ENCODE assay signal across 15 cellular contexts in genomic region chr5:9198399-9198798, GRCh38.
DNase-seq lines count a peak whose midpoint lies in the region; ATAC-seq and TF ChIP-seq lines count a peak whose summit lies in the region.
"Had no signal": no experiment of that assay in that cellular context is flagged by ENCODE, and none has a peak within 500 bp of the region (broad histone marks: within the 10 kb centered on the region; RNA-seq: fewer than 3 reads in every experiment).

No MANE protein-coding gene starts in this region.

- H4K91ac ChIP-seq in neuronal stem cell (ENCODE audit: low read depth, low read length, poor library complexity): no peak overlapping the region

- WGBS in GM23248 (ENCODE audit: low coverage in 1 of 2, low lambda C conversion rate in 2 of 2, missing lambda C conversion rate in 2 of 2), 2 experiments: 98% methylated on average over 3 of the region's 3 CpGs
- 86% methylated on average over 3 of the region's 3 CpGs for WGBS in esophagus muscularis mucosa
- no CpG with 5 or more reads among the region's 3 CpGs for WGBS in neuronal stem cell (ENCODE audit: extremely low coverage in 2 of 2, insufficient read length in 2 of 2, insufficient replicate concordance in 1 of 2), 2 donors

- H3K9me3 ChIP-seq in GM23248 (ENCODE audit: low read depth) (no peaks in the 10 kb centered on the region), esophagus muscularis mucosa (no peaks in the 10 kb centered on the region), neuronal stem cell (replicated peaks in 1 of 2; ENCODE audit: control insufficient read depth in 2 of 2, insufficient read depth in 1 of 2, low read depth in 1 of 2, low read length in 2 of 2) (peaks cover 0 to 2% of the 10 kb centered on the region in 2 donors)

- no peak overlapping the region for H3K4ac ChIP-seq in neuronal stem cell (ENCODE audit: low read length)

- H2AFZ ChIP-seq in GM23248 (no peak overlapping the region), neuronal stem cell (ENCODE audit: low read length) (no peak overlapping the region)
- H2AFZ ChIP-seq: hepatocyte had no signal

- H2AK5ac ChIP-seq in neuronal stem cell (ENCODE audit: low read depth, low read length): no peak overlapping the region

- DNase-seq in GM23248 (peak; percentile 35), esophagus muscularis mucosa (ENCODE audit: extremely low spot score) (peak; percentile 80), neuronal stem cell (ENCODE audit: low spot score) (no peak)
- no peak for DNase-seq in stimulated activated CD4-positive, alpha-beta T cell treated with anti-CD3 and anti-CD28 coated beads, Interleukin-2, amount 100 ng/mL, for 48 hours
- DNase-seq in stimulated activated CD4-positive, alpha-beta T cell treated with anti-CD3 and anti-CD28 coated beads, Interleukin-15, amount 100 ng/mL, for 24 hours: no peak
- DNase-seq: activated effector memory CD4-positive, alpha-beta T cell treated with Interleukin-2 at 50 U/mL for 16 hours; amygdala; cortex of kidney; DMS 273 treated with DMSO at 0.1 percent for 48 hours; NCI-H1417; SHP77 had no signal

- no peak for TF ChIP-seq POLR2A in esophagus muscularis mucosa (IDR thresholded peaks at IDR 0.05; ENCODE audit: low read depth)

- no peak overlapping the region for H3K23ac ChIP-seq in neuronal stem cell (ENCODE audit: low read depth, low read length, poor library complexity)

- H2BK120ac ChIP-seq in neuronal stem cell (ENCODE audit: low read depth, low read length): no peak overlapping the region

- no peak overlapping the region for H2BK12ac ChIP-seq in neuronal stem cell (ENCODE audit: low read length)

- no peak for ATAC-seq in HG03521 (IDR thresholded peaks at IDR 0.05; ENCODE audit: unreplicated experiment)
- ATAC-seq in HG02885 (IDR thresholded peaks at IDR 0.05; ENCODE audit: poor library complexity, unreplicated experiment): no peak

- no peak overlapping the region for H3K4me3 ChIP-seq in GM23248
- H3K4me3 ChIP-seq in esophagus muscularis mucosa: no peak overlapping the region
- H3K4me3 ChIP-seq in neuronal stem cell (ENCODE audit: low read length in 2 of 2): no peak overlapping the region
- H3K4me3 ChIP-seq: hepatocyte had no signal

- H3K9ac ChIP-seq in GM23248 (no peak overlapping the region), neuronal stem cell (ENCODE audit: low read depth, low read length, poor library complexity) (no peak overlapping the region)

- H3K79me1 ChIP-seq in neuronal stem cell (ENCODE audit: low read depth, low read length): no peaks in the 10 kb centered on the region

- in situ Hi-C loops in GM23248 (cut with MboI): no loop called here

- no peak overlapping the region for H2BK15ac ChIP-seq in neuronal stem cell (ENCODE audit: low read length)

- H4K20me1 ChIP-seq in GM23248 (ENCODE audit: insufficient read depth): no peaks in the 10 kb centered on the region

- H3K79me2 ChIP-seq in GM23248 (ENCODE audit: insufficient read depth): no peaks in the 10 kb centered on the region
- H3K79me2 ChIP-seq: hepatocyte had no signal

- H3K4me2 ChIP-seq in GM23248 (ENCODE audit: unreplicated experiment): no peak overlapping the region
- no peak overlapping the region for H3K4me2 ChIP-seq in neuronal stem cell (ENCODE audit: insufficient read depth, low read length, poor library complexity, severe bottlenecking)
- H3K4me2 ChIP-seq: hepatocyte had no signal

- no peak for TF ChIP-seq CTCF in esophagus muscularis mucosa (IDR thresholded peaks at IDR 0.05)

- no peaks in the 10 kb centered on the region for H3K27me3 ChIP-seq in GM23248 (replicated peaks; ENCODE audit: insufficient read depth)
- no peaks in the 10 kb centered on the region for H3K27me3 ChIP-seq in esophagus muscularis mucosa
- H3K27me3 ChIP-seq in neuronal stem cell (ENCODE audit: control insufficient read depth in 3 of 3, insufficient read depth in 3 of 3, low read depth in 1 of 3, low read length in 3 of 3): no peaks in the 10 kb centered on the region
- H3K27me3 ChIP-seq: hepatocyte had no signal

- H3K27ac ChIP-seq in GM23248 (no peak overlapping the region), esophagus muscularis mucosa (replicated peaks in 1 of 4) (no peak overlapping the region), neuronal stem cell (replicated peaks; ENCODE audit: low read length) (peak overlapping the region; percentile 99)
- H3K27ac ChIP-seq: hepatocyte had no signal

- peaks cover 14% of the 10 kb centered on the region for H3F3A ChIP-seq in GM23248 (ENCODE audit: insufficient read depth)

- TF ChIP-seq EP300 in esophagus muscularis mucosa (IDR thresholded peaks at IDR 0.05): no peak

- H3K18ac ChIP-seq in neuronal stem cell (ENCODE audit: low read length): no peak overlapping the region

- H3K36me3 ChIP-seq in GM23248 (ENCODE audit: low read depth): no peaks in the 10 kb centered on the region
- H3K36me3 ChIP-seq in esophagus muscularis mucosa: peaks cover 0 to 12% (median 0%) of the 10 kb centered on the region in 4 donors
- H3K36me3 ChIP-seq in neuronal stem cell (replicated peaks in 1 of 2; ENCODE audit: control insufficient read depth in 2 of 2, insufficient read depth in 2 of 2, low read length in 2 of 2): peaks cover 0 to 4% of the 10 kb centered on the region in 2 donors

- intact Hi-C loops in esophagus muscularis mucosa (cut with DNase I): no loop called here

- peaks cover 22% of the 10 kb centered on the region for H3K4me1 ChIP-seq in GM23248 (ENCODE audit: insufficient read depth)
- H3K4me1 ChIP-seq in esophagus muscularis mucosa: no peaks in the 10 kb centered on the region
- peaks cover 19 to 31% of the 10 kb centered on the region in 2 donors for H3K4me1 ChIP-seq in neuronal stem cell (ENCODE audit: control insufficient read depth in 2 of 2, insufficient read depth in 1 of 2, low read depth in 1 of 2, low read length in 2 of 2)

- H2BK5ac ChIP-seq in neuronal stem cell (ENCODE audit: low read length): no peak overlapping the region

- no peak overlapping the region for H3K14ac ChIP-seq in neuronal stem cell (ENCODE audit: low read length)

- no peaks in the 10 kb centered on the region for H3K9me2 ChIP-seq in GM23248 (ENCODE audit: insufficient read depth)

- no peak overlapping the region for H4K8ac ChIP-seq in neuronal stem cell (ENCODE audit: low read depth, low read length)

TF ChIP-seq in PFSK-1, 5 proteins besides CTCF, POLR2A, EP300 and RAD21:
- TF ChIP-seq FOXP2 (optimal IDR thresholded peaks at IDR 0.05; ENCODE audit: borderline replicate concordance, extremely low read depth, extremely low read length, insufficient read depth) (no peak), REST (IDR thresholded peaks at IDR 0.05; ENCODE audit: insufficient read depth in 1 of 2, low read depth in 2 of 2, low read length in 2 of 2) (peak; percentile 52 to 89; a peak in 3 of 4 replicates)
TF ChIP-seq in PFSK-1: peak in this region for 1.

Comparison
In these comparisons a context has a peak if more than half of its experiments do, and no peak if none do; other contexts are left out.
1. DNase-seq: peak in GM23248 (single experiment) and esophagus muscularis mucosa (single experiment); none in neuronal stem cell (single experiment), stimulated activated CD4-positive, alpha-beta T cell treated with anti-CD3 and anti-CD28 coated beads, Interleukin-2, amount 100 ng/mL, for 48 hours (0 of 2) and stimulated activated CD4-positive, alpha-beta T cell treated with anti-CD3 and anti-CD28 coated beads, Interleukin-15, amount 100 ng/mL, for 24 hours (single experiment).